In genomic region chr7:117931314-117931713, GRCh38 we compare ENCODE assay signal across 10 cellular contexts. TPM values are rescaled to one million over a fixed set of nuclear protein-coding genes. Genes with fewer than 3 reads are reported as not detected.
"Had no signal": no experiment of that assay in that cellular context is flagged by ENCODE, and none has a peak within 500 bp of the region (broad histone marks: within the 10 kb centered on the region; RNA-seq: fewer than 3 reads in every experiment).

No MANE protein-coding gene starts in this region.

- H3K27ac Mint-ChIP-seq: HFFc6 had no signal

- H3K4me3 Mint-ChIP-seq: HFFc6 had no signal

- DNase-seq: GOT3, HFFc6, IMR-90, Karpas-422, KBM-7 had no signal

- H3K4me1 ChIP-seq: HAP-1 had no signal

- H3K4me2 ChIP-seq: KMS-11 had no signal

- H3K36me3 ChIP-seq: HAP-1 had no signal

- H3K9ac ChIP-seq: KMS-11 had no signal

- H3K4me3 ChIP-seq: HAP-1 had no signal

- H3K9me3 ChIP-seq: HAP-1 had no signal

- ATAC-seq: HCT116 had no signal

- H3K27ac ChIP-seq: KMS-11 had no signal

- FAIRE-seq: H54, HTR-8/SVneo had no signal

RNA-seq across cellular contexts. Expression of gene CTTNBP2, which starts 58.1 kb away (rescaled TPM):
- total RNA-seq: HFFc6 had no signal
